8 cellular contexts compared by ENCODE assay signal in the genomic region with DNA sequence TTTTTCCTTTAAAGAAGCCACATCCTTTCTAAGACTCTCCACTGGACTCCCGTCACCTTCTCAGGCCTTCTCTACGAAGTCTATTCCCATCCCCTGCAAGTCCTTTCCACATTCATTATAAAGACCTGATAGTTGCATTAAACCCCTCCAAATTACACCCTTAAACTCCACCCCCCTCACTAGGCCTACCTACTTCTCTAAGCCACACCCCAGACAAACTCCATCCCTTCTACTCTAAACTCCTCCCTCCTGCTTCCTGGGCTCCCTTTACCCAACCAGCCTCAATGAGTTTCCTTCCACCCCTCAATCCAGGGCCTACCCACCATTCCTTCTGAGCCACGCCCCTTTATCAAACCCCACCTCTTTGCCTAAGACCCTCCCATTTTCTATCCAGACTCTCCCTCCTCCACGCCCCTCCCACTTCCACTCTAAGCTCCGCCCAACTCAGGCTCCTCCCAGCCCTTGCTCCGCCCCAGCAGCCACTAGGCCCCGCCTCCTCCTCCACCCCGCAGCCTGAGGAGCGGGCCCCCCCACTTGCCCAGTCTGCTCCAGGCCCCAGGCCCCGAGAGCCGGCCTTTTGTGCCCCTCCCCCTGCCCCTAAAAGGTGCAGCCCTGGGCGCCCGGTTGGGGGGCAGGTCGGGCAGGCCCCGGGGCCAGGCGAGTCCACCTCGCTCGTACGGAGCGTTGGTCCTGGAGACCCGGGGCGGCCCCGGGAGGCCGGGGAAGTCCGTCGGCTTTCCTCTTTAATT. TPM values are rescaled to one million over a fixed set of nuclear protein-coding genes. Genes with fewer than 3 reads are reported as not detected.
DNase-seq lines count a peak whose midpoint lies in the region; ATAC-seq and TF ChIP-seq lines count a peak whose summit lies in the region.

No MANE protein-coding gene starts in this region.

- peak overlapping the region; percentile 100 for H3K27ac Mint-ChIP-seq in activated naive CD8-positive, alpha-beta T cell treated with anti-CD3 and anti-CD28 coated beads for 36 hours

- H3K4me1 Mint-ChIP-seq in activated naive CD8-positive, alpha-beta T cell treated with anti-CD3 and anti-CD28 coated beads for 36 hours: peaks cover 18% of the 10 kb centered on the region

- ATAC-seq in HG02588 (IDR thresholded peaks at IDR 0.05; ENCODE audit: unreplicated experiment) (peak; percentile 37), Right ventricle myocardium inferior (peak; percentile 83)

- H3K4me3 ChIP-seq in GM08714 (ENCODE audit: low read length): peak overlapping the region; percentile 84; the same call in 1 of the 2 replicates
- H3K4me3 ChIP-seq in parathyroid adenoma (ENCODE audit: low read depth, low read length): peak overlapping the region; percentile 88
- H3K4me3 ChIP-seq in tibial nerve: peak overlapping the region; percentile 50 to 86 (median 76)

- H3K36me3 ChIP-seq in parathyroid adenoma (ENCODE audit: control insufficient read depth, insufficient read depth, low read length): no peaks in the 10 kb centered on the region
- H3K36me3 ChIP-seq in tibial nerve: peaks cover 0 to 49% (median 0%) of the 10 kb centered on the region in 3 donors

- H3K27me3 Mint-ChIP-seq in activated naive CD8-positive, alpha-beta T cell treated with anti-CD3 and anti-CD28 coated beads for 36 hours: no peaks in the 10 kb centered on the region

- no peak for TF ChIP-seq EP300 in tibial nerve (IDR thresholded peaks at IDR 0.05)

- H3K4me2 ChIP-seq in parathyroid adenoma (ENCODE audit: low read length): peak overlapping the region; percentile 63

- H3K9ac ChIP-seq in parathyroid adenoma: peak overlapping the region; percentile 75

- no peak for TF ChIP-seq CTCF in parathyroid adenoma (IDR thresholded peaks at IDR 0.05)
- peak in 1 of 5 experiments; percentile 33 for TF ChIP-seq CTCF in tibial nerve (IDR thresholded peaks at IDR 0.05)

- peak overlapping the region; percentile 93 for H2AFZ ChIP-seq in parathyroid adenoma

- TF ChIP-seq POLR2A in tibial nerve (IDR thresholded peaks at IDR 0.05): no peak

- H3K36me3 Mint-ChIP-seq in activated naive CD8-positive, alpha-beta T cell treated with anti-CD3 and anti-CD28 coated beads for 36 hours: peaks cover 39% of the 10 kb centered on the region

- 5 to 6% methylated on average over 26 of the region's 26 CpGs for WGBS in tibial nerve, 2 donors

- H3K4me1 ChIP-seq in parathyroid adenoma (peaks cover 3% of the 10 kb centered on the region), tibial nerve (peaks cover 0 to 29% (median 4%) of the 10 kb centered on the region in 4 donors)

- intact Hi-C loops in Right ventricle myocardium inferior (cut with DNase I): loop anchor here (2.0 to 5.0 kb wide), 2 partner anchors 18 to 53 kb away; a partner anchor contains a TSS

- H3K27me3 ChIP-seq in parathyroid adenoma (ENCODE audit: control insufficient read depth, insufficient read depth, low read length): no peaks in the 10 kb centered on the region
- no peaks in the 10 kb centered on the region for H3K27me3 ChIP-seq in tibial nerve

- H3K4me3 Mint-ChIP-seq in activated naive CD8-positive, alpha-beta T cell treated with anti-CD3 and anti-CD28 coated beads for 36 hours: peak overlapping the region; percentile 98

- H3K9me3 ChIP-seq in parathyroid adenoma (ENCODE audit: control insufficient read depth, low read length) (no peaks in the 10 kb centered on the region), tibial nerve (no peaks in the 10 kb centered on the region)

- H3K79me2 ChIP-seq in parathyroid adenoma: peaks cover 4% of the 10 kb centered on the region

- H3K27ac ChIP-seq in parathyroid adenoma (peak overlapping the region; percentile 96), tibial nerve (peak overlapping the region; percentile 88 to 99 (median 95))

- H3K9me3 Mint-ChIP-seq in activated naive CD8-positive, alpha-beta T cell treated with anti-CD3 and anti-CD28 coated beads for 36 hours: peaks cover 3% of the 10 kb centered on the region

- DNase-seq in NCI-H1092 treated with DMSO at 0.1 percent for 48 hours (lab: John Stamatoyannopoulos, UW) (peak; percentile 85), SKM-1 (lab: John Stamatoyannopoulos, UW; ENCODE audit: unreplicated experiment) (peak; percentile 47), Right ventricle myocardium inferior (ENCODE audit: missing footprints) (peak; percentile 94), tibial nerve (ENCODE audit: low spot score in 2 of 2) (peak; percentile 90 to 96)
- peak; percentile 93 for DNase-seq in activated naive CD8-positive, alpha-beta T cell treated with anti-CD3 and anti-CD28 coated beads for 36 hours

RNA-seq across cellular contexts. Expression of a gene that starts 0.4 kb away (rescaled TPM):
- 10 to 100 TPM; 19.8 to 20.7 TPM for total RNA-seq in activated naive CD8-positive, alpha-beta T cell treated with anti-CD3 and anti-CD28 coated beads for 36 hours
- total RNA-seq in Right ventricle myocardium inferior: 14.8 TPM
- total RNA-seq in tibial nerve: 10 to 100 TPM in 1 of 4 donors, 1 to 10 TPM in 3; 4.8 to 11.7 (median 7.9) TPM

RNA-seq across cellular contexts. Expression of a gene that starts 1.2 kb away (rescaled TPM):
- 10 to 100 TPM; 10.8 to 11.5 TPM for total RNA-seq in activated naive CD8-positive, alpha-beta T cell treated with anti-CD3 and anti-CD28 coated beads for 36 hours
- total RNA-seq in Right ventricle myocardium inferior (16.9 TPM), tibial nerve (10 to 100 TPM; 23.1 to 35.0 (median 27.0) TPM)

RNA-seq across cellular contexts. Expression of a gene that starts 6.6 kb away (rescaled TPM):
- 10 to 100 TPM; 10.5 to 10.7 TPM for total RNA-seq in activated naive CD8-positive, alpha-beta T cell treated with anti-CD3 and anti-CD28 coated beads for 36 hours
- total RNA-seq in Right ventricle myocardium inferior (16.9 TPM), tibial nerve (10 to 100 TPM in 3 of 4 donors, 1 to 10 TPM in 1; 8.8 to 15.0 (median 12.7) TPM)

RNA-seq across cellular contexts. Expression of a gene that starts 18.2 kb away (rescaled TPM):
- 1 to 10 TPM; 5.5 to 6.1 TPM for total RNA-seq in activated naive CD8-positive, alpha-beta T cell treated with anti-CD3 and anti-CD28 coated beads for 36 hours
- 13.1 TPM for total RNA-seq in Right ventricle myocardium inferior
- total RNA-seq in tibial nerve: 1 to 10 TPM; 2.0 to 5.3 (median 4.2) TPM

RNA-seq across cellular contexts. Expression of a gene that starts 25.5 kb away (rescaled TPM):
- 1 to 10 TPM; 3.7 to 3.9 TPM for total RNA-seq in activated naive CD8-positive, alpha-beta T cell treated with anti-CD3 and anti-CD28 coated beads for 36 hours
- 11.1 TPM for total RNA-seq in Right ventricle myocardium inferior
- 1 to 10 TPM; 1.5 to 6.9 (median 1.9) TPM for total RNA-seq in tibial nerve

Comparison
In these comparisons a context has a peak if more than half of its experiments do, and no peak if none do; other contexts are left out.
1. Peak in every context shown above with its lines: DNase-seq, ATAC-seq, H3K4me3 ChIP-seq and H3K27ac ChIP-seq.